Comparison of ENCODE assay signal across 15 cellular contexts in genomic region chr7:132881317-132881716, GRCh38.
DNase-seq lines count a peak whose midpoint lies in the region; ATAC-seq lines count a peak whose summit lies in the region.
"Had no signal": no experiment of that assay in that cellular context is flagged by ENCODE, and none has a peak within 500 bp of the region (broad histone marks: within the 10 kb centered on the region; RNA-seq: fewer than 3 reads in every experiment).

No MANE protein-coding gene starts in this region.

- no peak overlapping the region for H3K27ac Mint-ChIP-seq in T-helper 17 cell
- H3K27ac Mint-ChIP-seq in activated CD4-positive, alpha-beta T cell treated with anti-CD3 and anti-CD28 coated beads, Interleukin-2, amount 10 ng/mL, durations not matched to agents 24 days and 14 days, result no peak overlapping the region

- H3K4me3 Mint-ChIP-seq in T-helper 17 cell, result no peak overlapping the region
- no peak overlapping the region for H3K4me3 Mint-ChIP-seq in activated CD4-positive, alpha-beta T cell treated with anti-CD3 and anti-CD28 coated beads, Interleukin-2, amount 10 ng/mL, durations not matched to agents 24 days and 14 days
- H3K4me3 Mint-ChIP-seq: CD4-positive, CD25-positive, alpha-beta regulatory T cell had no signal

- intact Hi-C loops in activated CD4-positive, alpha-beta T cell treated with anti-CD3 and anti-CD28 coated beads, Interleukin-2, amount 10 ng/mL, durations not matched to agents 24 days and 14 days (cut with micrococcal nuclease), result no loop called here

- peaks cover 3% of the 10 kb centered on the region for H3K36me3 Mint-ChIP-seq in T-helper 17 cell (ENCODE audit: low read depth)
- peaks cover 9% of the 10 kb centered on the region for H3K36me3 Mint-ChIP-seq in activated CD4-positive, alpha-beta T cell treated with anti-CD3 and anti-CD28 coated beads, Interleukin-2, amount 10 ng/mL, durations not matched to agents 24 days and 14 days (ENCODE audit: low read depth)

- ATAC-seq in T-helper 17 cell, result no peak
- no peak for ATAC-seq in HG02938 (IDR thresholded peaks at IDR 0.05; ENCODE audit: unreplicated experiment)

- DNase-seq in NCI-H1105 treated with DMSO at 0.1 percent for 48 hours (lab: John Stamatoyannopoulos, UW) (peak; percentile 53), NCI-H1105 (lab: John Stamatoyannopoulos, UW) (no peak), NCI-H1694 treated with DMSO at 0.1 percent for 48 hours (lab: John Stamatoyannopoulos, UW) (peak; percentile 66), NCI-H69 (lab: John Stamatoyannopoulos, UW) (peak; percentile 39), NCI-H1092 treated with DMSO at 0.1 percent for 48 hours (lab: John Stamatoyannopoulos, UW) (no peak), T-helper 17 cell (no peak)
- DNase-seq in activated CD4-positive, alpha-beta T cell treated with anti-CD3 and anti-CD28 coated beads, Interleukin-2, amount 10 ng/mL, durations not matched to agents 24 days and 14 days, result no peak
- DNase-seq: ACHN; CD4-positive, CD25-positive, alpha-beta regulatory T cell; DMS153; DMS79 treated with DMSO at 0.1 percent for 48 hours; GF-D8 had no signal

- H3K9me3 ChIP-seq in T-helper 17 cell (ENCODE audit: control insufficient read depth, low read length, poor library complexity, severe bottlenecking), result no peaks in the 10 kb centered on the region
- H3K9me3 ChIP-seq: BLaER1 treated with 17β-estradiol and CSF1 and Interleukin-3, amounts not matched to agents 10 nM and 100 nM; HAP-1 had no signal

- H3K9me3 Mint-ChIP-seq in activated CD4-positive, alpha-beta T cell treated with anti-CD3 and anti-CD28 coated beads, Interleukin-2, amount 10 ng/mL, durations not matched to agents 24 days and 14 days, result no peaks in the 10 kb centered on the region
- H3K9me3 Mint-ChIP-seq: CD4-positive, CD25-positive, alpha-beta regulatory T cell had no signal

- H3K4me1 Mint-ChIP-seq in T-helper 17 cell, result peaks cover 21% of the 10 kb centered on the region
- H3K4me1 Mint-ChIP-seq in activated CD4-positive, alpha-beta T cell treated with anti-CD3 and anti-CD28 coated beads, Interleukin-2, amount 10 ng/mL, durations not matched to agents 24 days and 14 days, result peaks cover 21% of the 10 kb centered on the region

- H3K27me3 Mint-ChIP-seq in T-helper 17 cell, result no peaks in the 10 kb centered on the region
- H3K27me3 Mint-ChIP-seq in activated CD4-positive, alpha-beta T cell treated with anti-CD3 and anti-CD28 coated beads, Interleukin-2, amount 10 ng/mL, durations not matched to agents 24 days and 14 days, result no peaks in the 10 kb centered on the region
- H3K27me3 Mint-ChIP-seq: CD4-positive, CD25-positive, alpha-beta regulatory T cell had no signal

Comparison
In these comparisons a context has a peak if more than half of its experiments do, and no peak if none do; other contexts are left out.
1. DNase-seq: peak in NCI-H1105 treated with DMSO at 0.1 percent for 48 hours (single experiment), NCI-H1694 treated with DMSO at 0.1 percent for 48 hours (single experiment) and NCI-H69 (single experiment); none in NCI-H1105 (single experiment), NCI-H1092 treated with DMSO at 0.1 percent for 48 hours (single experiment), T-helper 17 cell (0 of 3) and activated CD4-positive, alpha-beta T cell treated with anti-CD3 and anti-CD28 coated beads, Interleukin-2, amount 10 ng/mL, durations not matched to agents 24 days and 14 days (single experiment).